8 cellular contexts compared by ENCODE assay signal in genomic region chr3:53255775-53256703, GRCh38. TPM values are rescaled to one million over a fixed set of nuclear protein-coding genes. Genes with fewer than 3 reads are reported as not detected.
DNase-seq lines count a peak whose midpoint lies in the region; ATAC-seq lines count a peak whose summit lies in the region.

A gene with protein sequence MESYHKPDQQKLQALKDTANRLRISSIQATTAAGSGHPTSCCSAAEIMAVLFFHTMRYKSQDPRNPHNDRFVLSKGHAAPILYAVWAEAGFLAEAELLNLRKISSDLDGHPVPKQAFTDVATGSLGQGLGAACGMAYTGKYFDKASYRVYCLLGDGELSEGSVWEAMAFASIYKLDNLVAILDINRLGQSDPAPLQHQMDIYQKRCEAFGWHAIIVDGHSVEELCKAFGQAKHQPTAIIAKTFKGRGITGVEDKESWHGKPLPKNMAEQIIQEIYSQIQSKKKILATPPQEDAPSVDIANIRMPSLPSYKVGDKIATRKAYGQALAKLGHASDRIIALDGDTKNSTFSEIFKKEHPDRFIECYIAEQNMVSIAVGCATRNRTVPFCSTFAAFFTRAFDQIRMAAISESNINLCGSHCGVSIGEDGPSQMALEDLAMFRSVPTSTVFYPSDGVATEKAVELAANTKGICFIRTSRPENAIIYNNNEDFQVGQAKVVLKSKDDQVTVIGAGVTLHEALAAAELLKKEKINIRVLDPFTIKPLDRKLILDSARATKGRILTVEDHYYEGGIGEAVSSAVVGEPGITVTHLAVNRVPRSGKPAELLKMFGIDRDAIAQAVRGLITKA (minus strand): TSS chr3:53256022. CDS start chr3:53255942, 80 bp downstream.

- H3K79me1 ChIP-seq in neuronal stem cell (ENCODE audit: low read depth, low read length), result peaks cover 2% of the 10 kb centered on the region

- H2BK12ac ChIP-seq in neuronal stem cell (ENCODE audit: low read length), result no peak within 1 kb of the TSS

- H3K4me3 ChIP-seq in Jurkat, Clone E6-1 (ENCODE audit: low read length), result peak within 1 kb of the TSS; percentile 88
- H3K4me3 ChIP-seq in SJCRH30 (peak within 1 kb of the TSS; percentile 86), neuronal stem cell (ENCODE audit: low read length in 2 of 2) (peak within 1 kb of the TSS; percentile 88 to 98), subcutaneous abdominal adipose tissue (ENCODE audit: low read depth in 1 of 5, low read length in 5 of 5) (peak within 1 kb of the TSS; percentile 79 to 95 (median 90))

- H3K27ac ChIP-seq in SJCRH30 (peak within 1 kb of the TSS; percentile 62), neuronal stem cell (replicated peaks; ENCODE audit: low read length) (peak within 1 kb of the TSS; percentile 90), subcutaneous abdominal adipose tissue (ENCODE audit: low read depth, low read length) (peak within 1 kb of the TSS; percentile 88)

- no peaks in the 10 kb centered on the region for H3K27me3 ChIP-seq in SJCRH30
- H3K27me3 ChIP-seq in neuronal stem cell (ENCODE audit: control insufficient read depth in 3 of 3, insufficient read depth in 3 of 3, low read depth in 1 of 3, low read length in 3 of 3), result no peaks in the 10 kb centered on the region
- no peaks in the 10 kb centered on the region for H3K27me3 ChIP-seq in subcutaneous abdominal adipose tissue (ENCODE audit: control insufficient read depth in 5 of 5, insufficient read depth in 4 of 5, low read length in 5 of 5)

- peak within 1 kb of the TSS; percentile 70 for H3K4me2 ChIP-seq in neuronal stem cell (ENCODE audit: insufficient read depth, low read length, poor library complexity, severe bottlenecking)

- peak within 1 kb of the TSS; percentile 24 for H2AK5ac ChIP-seq in neuronal stem cell (ENCODE audit: low read depth, low read length)

- no CpG with 5 or more reads among the region's 66 CpGs for WGBS in neuronal stem cell (ENCODE audit: extremely low coverage in 2 of 2, insufficient read length in 2 of 2, insufficient replicate concordance in 1 of 2), 2 donors

- no peak within 1 kb of the TSS for H2BK120ac ChIP-seq in neuronal stem cell (ENCODE audit: low read depth, low read length)

- no peak within 1 kb of the TSS for H4K8ac ChIP-seq in neuronal stem cell (ENCODE audit: low read depth, low read length)

- H2BK5ac ChIP-seq in neuronal stem cell (ENCODE audit: low read length), result peak within 1 kb of the TSS; percentile 96

- H2AFZ ChIP-seq in neuronal stem cell (ENCODE audit: low read length), result peak within 1 kb of the TSS; percentile 91

- H3K9me3 ChIP-seq in SJCRH30 (replicated peaks), result no peaks in the 10 kb centered on the region
- H3K9me3 ChIP-seq in neuronal stem cell (replicated peaks in 1 of 2; ENCODE audit: control insufficient read depth in 2 of 2, insufficient read depth in 1 of 2, low read depth in 1 of 2, low read length in 2 of 2), result no peaks in the 10 kb centered on the region
- no peaks in the 10 kb centered on the region for H3K9me3 ChIP-seq in subcutaneous abdominal adipose tissue (ENCODE audit: control insufficient read depth in 5 of 5, low read length in 5 of 5)

- peak within 1 kb of the TSS; percentile 78 for H3K14ac ChIP-seq in neuronal stem cell (ENCODE audit: low read length)

- peak within 1 kb of the TSS; percentile 61 for H4K91ac ChIP-seq in neuronal stem cell (ENCODE audit: low read depth, low read length, poor library complexity)

- ATAC-seq in GM21576 (IDR thresholded peaks at IDR 0.05; ENCODE audit: unreplicated experiment), result peak; percentile 44

- H3K18ac ChIP-seq in neuronal stem cell (ENCODE audit: low read length), result peak within 1 kb of the TSS; percentile 99

- H3K4ac ChIP-seq in neuronal stem cell (ENCODE audit: low read length), result peak within 1 kb of the TSS; percentile 57

- H3K4me1 ChIP-seq in SJCRH30 (no peaks in the 10 kb centered on the region), neuronal stem cell (ENCODE audit: control insufficient read depth in 2 of 2, insufficient read depth in 1 of 2, low read depth in 1 of 2, low read length in 2 of 2) (peaks cover 24 to 28% of the 10 kb centered on the region in 2 donors), subcutaneous abdominal adipose tissue (ENCODE audit: control insufficient read depth in 5 of 5, insufficient read depth in 5 of 5, low read length in 5 of 5) (peaks cover 10 to 67% (median 60%) of the 10 kb centered on the region in 5 donors)

- peak within 1 kb of the TSS; percentile 43 for H2BK15ac ChIP-seq in neuronal stem cell (ENCODE audit: low read length)

- H3K9ac ChIP-seq in neuronal stem cell (ENCODE audit: low read depth, low read length, poor library complexity), result peak within 1 kb of the TSS; percentile 97
- peak within 1 kb of the TSS; percentile 12 to 91 (median 79) for H3K9ac ChIP-seq in subcutaneous abdominal adipose tissue (ENCODE audit: low read length in 5 of 5)

- peak within 1 kb of the TSS; percentile 83 for H3K23ac ChIP-seq in neuronal stem cell (ENCODE audit: low read depth, low read length, poor library complexity)

- H3K36me3 ChIP-seq in SJCRH30 (no peaks in the 10 kb centered on the region), neuronal stem cell (replicated peaks in 1 of 2; ENCODE audit: control insufficient read depth in 2 of 2, insufficient read depth in 2 of 2, low read length in 2 of 2) (peaks cover 5 to 33% of the 10 kb centered on the region in 2 donors), subcutaneous abdominal adipose tissue (ENCODE audit: control insufficient read depth in 5 of 5, insufficient read depth in 5 of 5, low read length in 5 of 5) (no peaks in the 10 kb centered on the region)

- DNase-seq in DMS53 (lab: John Stamatoyannopoulos, UW) (peak; percentile 86), SJCRH30 (peak; percentile 77 to 84), foreskin melanocyte (peak; percentile 61), neuronal stem cell (ENCODE audit: low spot score) (peak; percentile 84)
- peak; percentile 64 for DNase-seq in Jurkat, Clone E6-1 (ENCODE audit: low read depth, low spot score)
- peak; percentile 66 for DNase-seq in activated gamma-delta T cell treated with anti-CD3 and anti-CD28 coated beads, Interleukin-2, amount 50 U/mL, for 16 hours (ENCODE audit: low read depth)

RNA-seq across cellular contexts. Expression of the gene that starts here (rescaled TPM):
- polyA plus RNA-seq in Jurkat, Clone E6-1 (2012; ENCODE audit: insufficient read depth, insufficient read length), result 338 TPM
- 254 and 257 TPM in 2 replicates for total RNA-seq in SJCRH30 (2014; rRNA removed; shearing (Covaris generic))
- 423 TPM for polyA plus RNA-seq in neuronal stem cell (2013, experiment 1 of 2)
- polyA plus RNA-seq in neuronal stem cell (2013, experiment 2 of 2), result 428 TPM

Comparison
In these comparisons a context has a peak if more than half of its experiments do, and no peak if none do; other contexts are left out.
1. Peak in every context shown above with its lines: DNase-seq, ATAC-seq, H3K4me3 ChIP-seq and H3K27ac ChIP-seq.